Comparison of ENCODE assay signal across 7 cellular contexts in the genomic region with DNA sequence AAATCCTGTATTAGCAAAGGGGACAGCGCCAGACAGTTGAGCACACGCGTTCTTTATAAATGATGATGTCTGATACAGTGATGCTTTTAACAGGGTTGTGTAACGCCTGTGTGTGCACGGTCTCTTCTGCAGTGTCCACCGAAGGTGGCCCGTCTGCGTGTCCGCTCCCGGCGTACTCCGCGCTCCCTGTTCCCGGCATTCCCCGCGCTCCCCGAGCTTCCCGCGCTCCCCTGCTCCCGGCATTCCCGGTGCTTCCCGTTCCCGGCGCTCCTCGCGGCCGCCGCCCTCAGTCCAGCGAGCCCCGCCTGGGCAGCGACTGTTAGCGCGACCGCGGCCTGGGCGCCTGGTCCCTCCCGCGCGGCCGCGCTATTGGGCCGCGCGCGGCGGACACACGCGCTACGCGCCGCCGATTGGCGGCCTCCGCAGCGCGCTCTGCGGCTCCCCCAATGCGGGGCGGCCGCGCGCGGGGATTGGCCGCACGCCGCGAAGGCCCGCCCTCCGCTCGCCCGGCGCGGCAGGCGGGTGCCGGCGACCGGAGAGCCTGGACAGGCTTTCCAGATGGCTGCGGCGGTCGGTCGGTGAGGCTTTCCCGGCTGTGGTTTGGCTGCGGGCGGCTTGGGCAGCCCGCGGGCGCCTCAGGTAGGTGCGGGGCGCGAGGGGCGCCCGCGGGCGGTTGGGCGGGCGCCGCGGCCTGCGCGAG. TPM values are rescaled to one million over a fixed set of nuclear protein-coding genes. Genes with fewer than 3 reads are reported as not detected.
DNase-seq lines count a peak whose midpoint lies in the region; ATAC-seq and TF ChIP-seq lines count a peak whose summit lies in the region.

Gene DGCR8, plus strand, starts transcription at position 497 of the 700 bp plus-strand sequence. CDS start 5,723 bp downstream, outside the sequence.

- DNase-seq in NCI-H187 treated with DMSO at 0.1 percent for 48 hours (lab: John Stamatoyannopoulos, UW): peak; percentile 38
- DNase-seq in T-helper 22 cell (ENCODE audit: low read depth): peak; percentile 56
- peak; percentile 99 for DNase-seq in astrocyte of the hippocampus (ENCODE audit: low read depth, low spot score)
- DNase-seq in hepatocyte (ENCODE audit: low spot score): peak; percentile 98

- ATAC-seq in GM18502 (IDR thresholded peaks at IDR 0.05; ENCODE audit: poor library complexity, unreplicated experiment) (peak; percentile 75), HG02943 (IDR thresholded peaks at IDR 0.05; ENCODE audit: low read depth, unreplicated experiment) (peak; percentile 46)

- H3K79me2 ChIP-seq in hepatocyte: peaks cover 45% of the 10 kb centered on the region

- H3K36me3 ChIP-seq in hepatocyte (replicated peaks; ENCODE audit: insufficient read depth, low read depth): no peaks in the 10 kb centered on the region
- no peaks in the 10 kb centered on the region for H3K36me3 ChIP-seq in rectal smooth muscle tissue (ENCODE audit: control insufficient read depth, insufficient read depth, low read length)

- peaks cover 36% of the 10 kb centered on the region for H4K20me1 ChIP-seq in hepatocyte (ENCODE audit: insufficient read depth, poor library complexity, severe bottlenecking)

- peak within 1 kb of the TSS; percentile 91 for H3K9ac ChIP-seq in rectal smooth muscle tissue (ENCODE audit: low read length)

- no peaks in the 10 kb centered on the region for H3K9me3 ChIP-seq in hepatocyte (ENCODE audit: low read depth)

- H3K27ac ChIP-seq in hepatocyte (peak within 1 kb of the TSS; percentile 98), rectal smooth muscle tissue (ENCODE audit: low read depth, low read length) (peak within 1 kb of the TSS; percentile 91)

- H3K9me2 ChIP-seq in hepatocyte (replicated peaks; ENCODE audit: insufficient read depth): no peaks in the 10 kb centered on the region

- H3K4me2 ChIP-seq in hepatocyte: peak within 1 kb of the TSS; percentile 86

- WGBS in hepatocyte (ENCODE audit: low lambda C conversion rate, missing lambda C conversion rate): under 1% methylated on average over 46 of the region's 100 CpGs

- H3K27me3 ChIP-seq in hepatocyte (no peaks in the 10 kb centered on the region), rectal smooth muscle tissue (ENCODE audit: control insufficient read depth, insufficient read depth, low read length) (no peaks in the 10 kb centered on the region)

- H2AFZ ChIP-seq in hepatocyte: peak within 1 kb of the TSS; percentile 98

- no peak for TF ChIP-seq CTCF in hepatocyte (IDR thresholded peaks at IDR 0.05; ENCODE audit: poor library complexity)

- H3K4me3 ChIP-seq in hepatocyte (peak within 1 kb of the TSS; percentile 98), rectal smooth muscle tissue (ENCODE audit: low read length) (peak within 1 kb of the TSS; percentile 85)

- peaks cover 22% of the 10 kb centered on the region for H3K4me1 ChIP-seq in hepatocyte (ENCODE audit: insufficient read depth)
- H3K4me1 ChIP-seq in rectal smooth muscle tissue (ENCODE audit: control insufficient read depth, insufficient read depth, low read length): peaks cover 10% of the 10 kb centered on the region

RNA-seq across cellular contexts. Expression of gene DGCR8, which starts in this region (rescaled TPM):
- total RNA-seq in hepatocyte: 18.3 and 22.0 TPM in 2 replicates
- 10.8 and 12.2 TPM in 2 replicates for polyA plus RNA-seq in hepatocyte

Comparison
In these comparisons a context has a peak if more than half of its experiments do, and no peak if none do; other contexts are left out.
1. Peak in every context shown above with its lines: DNase-seq, ATAC-seq, H3K4me3 ChIP-seq and H3K27ac ChIP-seq.
2. DNase-seq: peak in every context shown above with its lines; median percentile 99 in astrocyte of the hippocampus; 98 in hepatocyte; 56 in T-helper 22 cell; 38 in NCI-H187 treated with DMSO at 0.1 percent for 48 hours.